In genomic region chr10:113104071-113104470, GRCh38 we compare ENCODE assay signal across 16 cellular contexts.
A peak's percentile ranks its signal among the peaks of the same experiment; 100 is the strongest.
DNase-seq lines count a peak whose midpoint lies in the region; ATAC-seq and TF ChIP-seq lines count a peak whose summit lies in the region.
"Had no signal": no experiment of that assay in that cellular context is flagged by ENCODE, and none has a peak within 500 bp of the region (broad histone marks: within the 10 kb centered on the region; RNA-seq: fewer than 3 reads in every experiment).

No MANE protein-coding gene starts in this region.

- peak in 1 of 4 donors; percentile 4 for TF ChIP-seq EP300 in sigmoid colon (IDR thresholded peaks at IDR 0.05)

- TF ChIP-seq CTCF in fibroblast of mammary gland (conservative IDR thresholded peaks at IDR 0.05; ENCODE audit: control insufficient read depth, insufficient read depth, low read depth, low read length) (no peak), sigmoid colon (IDR thresholded peaks at IDR 0.05) (no peak), foreskin keratinocyte (conservative IDR thresholded peaks at IDR 0.05) (no peak)

- H3K9me3 ChIP-seq in BLaER1 treated with 17β-estradiol and CSF1 and Interleukin-3, amounts not matched to agents 10 nM and 100 nM (replicated peaks in 1 of 11): peaks cover 0 to 18% (median 16%) of the 10 kb centered on the region in 11 experiments; a peak in 19 of 22 replicates
- H3K9me3 ChIP-seq in sigmoid colon: no peaks in the 10 kb centered on the region
- H3K9me3 ChIP-seq: esophagus muscularis mucosa had no signal

- intact Hi-C loops in sigmoid colon (cut with DNase I): loop anchor here (5.0 kb wide), 1 partner anchor 152 kb away; the partner anchor contains the start of gene TCF7L2

- no peak for ATAC-seq in foreskin keratinocyte
- ATAC-seq in GM19452 (IDR thresholded peaks at IDR 0.05; ENCODE audit: unreplicated experiment): no peak
- ATAC-seq: activated CD8-positive, alpha-beta T cell treated with anti-CD3 and anti-CD28 coated beads for 36 hours had no signal

- H3K27me3 ChIP-seq in BLaER1 treated with 17β-estradiol and CSF1 and Interleukin-3, amounts not matched to agents 10 nM and 100 nM: peaks cover 0 to 42% (median 0%) of the 10 kb centered on the region in 11 experiments; a peak in 3 of 22 replicates
- no peaks in the 10 kb centered on the region for H3K27me3 ChIP-seq in sigmoid colon
- no peaks in the 10 kb centered on the region for H3K27me3 ChIP-seq in foreskin keratinocyte
- H3K27me3 ChIP-seq: esophagus muscularis mucosa had no signal

- H3K27ac ChIP-seq in BLaER1 treated with 17β-estradiol and CSF1 and Interleukin-3, amounts not matched to agents 10 nM and 100 nM: peak overlapping the region in 9 of 11 experiments; percentile 56 to 91 (median 70); a peak in 18 of 22 replicates
- H3K27ac ChIP-seq in sigmoid colon (peak overlapping the region in 3 of 4 donors; percentile 53 to 63 (median 60)), foreskin keratinocyte (no peak overlapping the region)
- H3K27ac ChIP-seq: esophagus muscularis mucosa, KMS-11 had no signal

- in situ Hi-C loops in ACHN (cut with HindIII; ENCODE audit: low pct_ligation_motif_present, low pct_unique_long_range_greater_than_20kb, low sequenced_read_pairs): no loop called here

- peaks cover 0 to 85% (median 7%) of the 10 kb centered on the region in 11 experiments; a peak in 9 of 22 replicates for H4K20me1 ChIP-seq in BLaER1 treated with 17β-estradiol and CSF1 and Interleukin-3, amounts not matched to agents 10 nM and 100 nM

- peak overlapping the region in 7 of 11 experiments; percentile 13 to 61 (median 56); a peak in 8 of 22 replicates for H3K9ac ChIP-seq in BLaER1 treated with 17β-estradiol and CSF1 and Interleukin-3, amounts not matched to agents 10 nM and 100 nM
- H3K9ac ChIP-seq: KMS-11 had no signal

- peaks cover 13 to 50% (median 42%) of the 10 kb centered on the region in 11 experiments for H3K36me3 ChIP-seq in BLaER1 treated with 17β-estradiol and CSF1 and Interleukin-3, amounts not matched to agents 10 nM and 100 nM
- no peaks in the 10 kb centered on the region for H3K36me3 ChIP-seq in sigmoid colon

- TF ChIP-seq POLR2A in sigmoid colon (IDR thresholded peaks at IDR 0.05): no peak

- H3K4me2 ChIP-seq in BLaER1 treated with 17β-estradiol and CSF1 and Interleukin-3, amounts not matched to agents 10 nM and 100 nM: peak overlapping the region; percentile 63 to 91 (median 84)
- H3K4me2 ChIP-seq: KMS-11 had no signal

- H3K4me1 ChIP-seq in BLaER1 treated with 17β-estradiol and CSF1 and Interleukin-3, amounts not matched to agents 10 nM and 100 nM: peaks cover 36 to 61% (median 47%) of the 10 kb centered on the region in 10 experiments
- peaks cover 0 to 64% (median 63%) of the 10 kb centered on the region in 4 donors for H3K4me1 ChIP-seq in sigmoid colon
- peaks cover 15% of the 10 kb centered on the region for H3K4me1 ChIP-seq in foreskin keratinocyte

- DNase-seq in NCI-H82 treated with DMSO at 0.1 percent for 48 hours (lab: John Stamatoyannopoulos, UW; ENCODE audit: unreplicated experiment) (peak; percentile 9), fibroblast of mammary gland (ENCODE audit: low read depth) (peak; percentile 83), sigmoid colon (no peak), foreskin keratinocyte (no peak), ACHN (no peak), DMS 273 treated with DMSO at 0.1 percent for 48 hours (lab: John Stamatoyannopoulos, UW) (no peak)
- DNase-seq: activated CD8-positive, alpha-beta T cell treated with anti-CD3 and anti-CD28 coated beads for 36 hours; activated T-cell treated with anti-CD3 and anti-CD28 coated beads, Interleukin-2, amount 50 U/mL, for 48 hours; H9; kidney glomerular epithelial cell; NCI-H1105; RPMI8226 had no signal

- WGBS in sigmoid colon, 2 donors: 67 to 83% methylated on average over 3 of the region's 3 CpGs

- H3K4me3 ChIP-seq in BLaER1 treated with 17β-estradiol and CSF1 and Interleukin-3, amounts not matched to agents 10 nM and 100 nM: no peak overlapping the region
- H3K4me3 ChIP-seq in fibroblast of mammary gland (ENCODE audit: control insufficient read depth, low read depth, low read length): no peak overlapping the region
- H3K4me3 ChIP-seq in sigmoid colon: no peak overlapping the region
- H3K4me3 ChIP-seq: esophagus muscularis mucosa had no signal

Comparison
In these comparisons a context has a peak if more than half of its experiments do, and no peak if none do; other contexts are left out.
1. DNase-seq: peak in NCI-H82 treated with DMSO at 0.1 percent for 48 hours (single experiment) and fibroblast of mammary gland (single experiment); none in sigmoid colon (single experiment), foreskin keratinocyte (0 of 2), ACHN (single experiment) and DMS 273 treated with DMSO at 0.1 percent for 48 hours (single experiment).